In the genomic region with DNA sequence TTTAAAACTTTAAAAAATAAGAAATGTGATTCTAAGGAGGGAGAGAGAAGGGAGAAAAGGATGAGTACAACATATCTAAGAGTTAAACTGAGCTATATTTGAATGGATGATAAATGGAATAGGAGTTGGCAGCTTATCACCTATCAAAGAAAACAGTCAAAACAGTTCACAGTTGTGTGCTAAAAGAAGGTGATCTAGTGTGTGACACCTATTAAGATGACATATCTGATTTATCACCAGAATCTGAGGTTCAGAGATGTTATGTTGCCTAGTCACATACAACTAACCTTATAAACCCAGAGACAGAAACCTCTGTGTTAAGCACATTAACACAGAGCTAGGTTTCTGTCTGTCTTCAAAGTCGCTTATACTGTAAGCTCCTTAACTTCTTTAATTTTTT, we compare ENCODE assay signal across 1 cellular context.
A peak's percentile ranks its signal among the peaks of the same experiment; 100 is the strongest.
TF ChIP-seq lines count a peak whose summit lies in the region.

No MANE protein-coding gene starts in this region.

TF ChIP-seq in HEK293T, 16 proteins besides CTCF, POLR2A, EP300 and RAD21:
- TF ChIP-seq, protein P1, sequence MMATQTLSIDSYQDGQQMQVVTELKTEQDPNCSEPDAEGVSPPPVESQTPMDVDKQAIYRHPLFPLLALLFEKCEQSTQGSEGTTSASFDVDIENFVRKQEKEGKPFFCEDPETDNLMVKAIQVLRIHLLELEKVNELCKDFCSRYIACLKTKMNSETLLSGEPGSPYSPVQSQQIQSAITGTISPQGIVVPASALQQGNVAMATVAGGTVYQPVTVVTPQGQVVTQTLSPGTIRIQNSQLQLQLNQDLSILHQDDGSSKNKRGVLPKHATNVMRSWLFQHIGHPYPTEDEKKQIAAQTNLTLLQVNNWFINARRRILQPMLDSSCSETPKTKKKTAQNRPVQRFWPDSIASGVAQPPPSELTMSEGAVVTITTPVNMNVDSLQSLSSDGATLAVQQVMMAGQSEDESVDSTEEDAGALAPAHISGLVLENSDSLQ (IDR thresholded peaks at IDR 0.05) = peak; percentile 23; the same call in 1 of the 2 replicates
- TF ChIP-seq CTBP1 (IDR thresholded peaks at IDR 0.05; ENCODE audit: borderline replicate concordance) (no peak), FOXK2 (IDR thresholded peaks at IDR 0.05) (no peak), SP1 (IDR thresholded peaks at IDR 0.05) (no peak), ARNT (IDR thresholded peaks at IDR 0.05) (no peak), L3MBTL2 (conservative IDR thresholded peaks at IDR 0.05) (no peak), FOXM1 (IDR thresholded peaks at IDR 0.05; ENCODE audit: borderline replicate concordance) (no peak), FOXA1 (IDR thresholded peaks at IDR 0.05) (no peak)
